ENCODE assay signal across 15 cellular contexts in the genomic region with DNA sequence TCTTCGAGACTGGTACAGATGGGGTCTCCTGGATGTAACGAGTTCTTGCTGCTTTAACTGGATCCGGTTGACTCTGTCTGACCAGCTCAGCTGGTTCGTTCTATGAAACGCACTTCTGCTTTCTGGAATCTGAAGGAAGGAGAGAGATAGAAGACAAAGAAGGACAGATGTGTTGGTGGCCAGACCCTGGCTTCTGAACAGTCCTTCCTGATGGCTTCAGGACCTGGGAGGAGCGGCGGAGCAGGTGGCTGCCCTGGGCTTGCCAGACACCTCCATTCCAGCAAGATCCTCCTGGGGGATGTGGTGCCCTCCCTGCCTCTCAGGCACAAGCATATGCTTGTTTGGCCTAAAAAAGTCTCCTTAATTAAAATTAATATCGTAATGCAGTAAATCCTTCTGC.
DNase-seq lines count a peak whose midpoint lies in the region; ATAC-seq, FAIRE-seq and TF ChIP-seq lines count a peak whose summit lies in the region.
"Had no signal": no experiment of that assay in that cellular context is flagged by ENCODE, and none has a peak within 500 bp of the region (broad histone marks: within the 10 kb centered on the region; RNA-seq: fewer than 3 reads in every experiment).

No MANE protein-coding gene starts in this region.

- H3K9me3 Mint-ChIP-seq in naive thymus-derived CD4-positive, alpha-beta T cell = peaks cover 0 to 4% (median 0%) of the 10 kb centered on the region in 11 donors
- H3K9me3 Mint-ChIP-seq in endothelial cell (ENCODE audit: unreplicated experiment) = no peaks in the 10 kb centered on the region

- TF ChIP-seq EP300 in HepG2 (IDR thresholded peaks at IDR 0.05; ENCODE audit: low read depth in 2 of 2, low read length in 2 of 2) (no peak), HepG2 (CRISPR knock-in tag; IDR thresholded peaks at IDR 0.05; ENCODE audit: borderline replicate concordance) (no peak), K562 (IDR thresholded peaks at IDR 0.05; ENCODE audit: low read length) (no peak)

- peak overlapping the region; percentile 39; the same call in 1 of the 2 replicates for H3K4me2 ChIP-seq in HepG2 (ENCODE audit: low read depth, low read length)
- H3K4me2 ChIP-seq in K562 (ENCODE audit: insufficient read depth, low read length) = no peak overlapping the region

- in situ Hi-C loops in HepG2 (cut with HindIII; ENCODE audit: extremely low pct_ligation_motif_present, low pct_unique_long_range_greater_than_20kb) = no loop called here
- in situ Hi-C loops in K562 (cut with MboI) = no loop called here
- in situ Hi-C loops in GM13976 (cut with MboI; ENCODE audit: low sequenced_read_pairs, unreplicated experiment) = no loop called here

- H4K20me1 ChIP-seq in HepG2 (ENCODE audit: insufficient read depth, low read length) (no peaks in the 10 kb centered on the region), K562 (replicated peaks; ENCODE audit: control insufficient read depth, insufficient read depth, low read length) (peaks cover 14% of the 10 kb centered on the region)

- peaks cover 0 to 21% (median 7%) of the 10 kb centered on the region in 5 donors for H3K36me3 Mint-ChIP-seq in naive thymus-derived CD4-positive, alpha-beta T cell
- no peaks in the 10 kb centered on the region for H3K36me3 Mint-ChIP-seq in endothelial cell (ENCODE audit: low read depth, unreplicated experiment)
- H3K36me3 Mint-ChIP-seq: stimulated activated memory B cell treated with anti-CD40 and anti-IgM and Interleukin-4, amounts not matched to agents 10 μg/mL and 1 μg/mL and 100 μg/mL, for 72 hours had no signal

- DNase-seq in HepG2 (ENCODE audit: low spot score) (no peak), right lobe of liver (no peak), K562 (ENCODE audit: extremely low read depth in 1 of 4, low spot score in 3 of 4) (no peak), GM13976 (ENCODE audit: low spot score) (no peak), endothelial cell (ENCODE audit: low spot score) (no peak)
- DNase-seq in naive thymus-derived CD4-positive, alpha-beta T cell = no peak
- DNase-seq: activated naive CD4-positive, alpha-beta T cell treated with anti-CD3 and anti-CD28 coated beads for 36 hours; COR-L47; H7; NCI-H187; NCI-H748 treated with DMSO at 0.1 percent for 48 hours; small intestine had no signal

- H3K79me2 ChIP-seq in HepG2 (ENCODE audit: insufficient read depth, low read length) = no peaks in the 10 kb centered on the region
- 0 out of 3 replicates have a peak, but pooled peaks cover 4% of the 10 kb centered on the region for H3K79me2 ChIP-seq in K562 (ENCODE audit: control insufficient read depth, insufficient read depth, low read length)

- BruUV-seq in HepG2 (replicated peaks; lab: Mats Ljungman, UMichigan) = no TSS peak
- BruUV-seq in K562 (replicated peaks; lab: Mats Ljungman, UMichigan) = no TSS peak

- H3K27me3 ChIP-seq in HepG2 (ENCODE audit: control insufficient read depth in 1 of 2, insufficient read depth in 2 of 2, low read length in 2 of 2) = no peaks in the 10 kb centered on the region
- no peaks in the 10 kb centered on the region for H3K27me3 ChIP-seq in right lobe of liver
- no peaks in the 10 kb centered on the region for H3K27me3 ChIP-seq in K562 (ENCODE audit: control insufficient read depth in 2 of 2, insufficient read depth in 2 of 2, low read length in 2 of 2)
- no peaks in the 10 kb centered on the region for H3K27me3 ChIP-seq in naive thymus-derived CD4-positive, alpha-beta T cell (ENCODE audit: control insufficient read depth in 2 of 2, insufficient read depth in 2 of 2, low read length in 2 of 2)

- H3K9me3 ChIP-seq in HepG2 (ENCODE audit: low read length) (no peaks in the 10 kb centered on the region), right lobe of liver (no peaks in the 10 kb centered on the region), K562 (replicated peaks; ENCODE audit: control insufficient read depth, insufficient read depth, low read depth, low read length) (no peaks in the 10 kb centered on the region)
- no peaks in the 10 kb centered on the region for H3K9me3 ChIP-seq in naive thymus-derived CD4-positive, alpha-beta T cell (ENCODE audit: control insufficient read depth in 2 of 3, low read length in 3 of 3)

- TF ChIP-seq CTCF in HepG2 (CRISPR knock-in tag; IDR thresholded peaks at IDR 0.05) (no peak), right lobe of liver (IDR thresholded peaks at IDR 0.05) (no peak), K562 (IDR thresholded peaks at IDR 0.05 in 2 of 3, conservative IDR thresholded peaks at IDR 0.05 in 1 of 3; ENCODE audit: insufficient read depth in 2 of 3, low read depth in 1 of 3, low read length in 3 of 3) (no peak), GM13976 (IDR thresholded peaks at IDR 0.05; ENCODE audit: borderline replicate concordance, control extremely low read depth, extremely low read depth, insufficient read depth, missing control alignments) (no peak), endothelial cell (IDR thresholded peaks at IDR 0.05; ENCODE audit: unreplicated experiment) (no peak)

- WGBS in HepG2 (ENCODE audit: low lambda C conversion rate) = 68% methylated on average over 6 of the region's 8 CpGs
- 76% methylated on average over 5 of the region's 8 CpGs for WGBS in right lobe of liver (ENCODE audit: insufficient coverage, low coverage, low lambda C conversion rate, missing lambda C conversion rate)
- WGBS in K562 (ENCODE audit: insufficient coverage, low coverage, missing lambda C conversion rate) = 69% methylated on average over 6 of the region's 8 CpGs

- H3K4me1 ChIP-seq in HepG2 (ENCODE audit: insufficient read depth, low read length) (0 out of 2 replicates have a peak, but pooled peaks cover 5% of the 10 kb centered on the region), right lobe of liver (no peaks in the 10 kb centered on the region), K562 (replicated peaks in 1 of 2; ENCODE audit: control insufficient read depth in 2 of 2, insufficient read depth in 2 of 2, low read length in 2 of 2) (peaks cover 15 to 25% of the 10 kb centered on the region in 2 experiments; a peak in 4 of 5 replicates)
- H3K4me1 ChIP-seq in naive thymus-derived CD4-positive, alpha-beta T cell (ENCODE audit: control insufficient read depth in 2 of 2, insufficient read depth in 2 of 2, low read length in 2 of 2) = peaks cover 0 to 20% of the 10 kb centered on the region in 2 donors

- H3K36me3 ChIP-seq in HepG2 (replicated peaks in 1 of 2; ENCODE audit: control insufficient read depth in 1 of 2, insufficient read depth in 2 of 2, low read length in 2 of 2) = no peaks in the 10 kb centered on the region
- no peaks in the 10 kb centered on the region for H3K36me3 ChIP-seq in right lobe of liver
- H3K36me3 ChIP-seq in K562 (ENCODE audit: control insufficient read depth, insufficient read depth, low read length) = no peaks in the 10 kb centered on the region
- peaks cover 0 to 3% (median 0%) of the 10 kb centered on the region in 3 experiments for H3K36me3 ChIP-seq in naive thymus-derived CD4-positive, alpha-beta T cell (ENCODE audit: control insufficient read depth in 2 of 3, insufficient read depth in 3 of 3, low read length in 3 of 3)

- no peak for TF ChIP-seq RAD21 in HepG2 (CRISPR knock-in tag; IDR thresholded peaks at IDR 0.05)
- no peak for TF ChIP-seq RAD21 in K562 (CRISPR knock-in tag; conservative IDR thresholded peaks at IDR 0.05 in 1 of 2, IDR thresholded peaks at IDR 0.05 in 1 of 2)

- H3K4me1 Mint-ChIP-seq in naive thymus-derived CD4-positive, alpha-beta T cell = peaks cover 10 to 78% (median 57%) of the 10 kb centered on the region in 7 donors
- peaks cover 17% of the 10 kb centered on the region for H3K4me1 Mint-ChIP-seq in endothelial cell (ENCODE audit: unreplicated experiment)
- H3K4me1 Mint-ChIP-seq: stimulated activated memory B cell treated with anti-CD40 and anti-IgM and Interleukin-4, amounts not matched to agents 10 μg/mL and 1 μg/mL and 100 μg/mL, for 72 hours had no signal

- H3K27ac ChIP-seq in HepG2 (ENCODE audit: extremely low read length, insufficient read depth, low read length) (no peak overlapping the region), right lobe of liver (no peak overlapping the region), K562 (ENCODE audit: extremely low read depth, low read depth, low read length) (no peak overlapping the region)
- no peak overlapping the region for H3K27ac ChIP-seq in naive thymus-derived CD4-positive, alpha-beta T cell (ENCODE audit: low read depth, low read length)

- H3K4me3 ChIP-seq in HepG2 (replicated peaks in 1 of 3; ENCODE audit: insufficient read depth in 1 of 3, low read depth in 2 of 3, low read length in 3 of 3) = no peak overlapping the region
- H3K4me3 ChIP-seq in right lobe of liver = no peak overlapping the region
- no peak overlapping the region for H3K4me3 ChIP-seq in K562
- no peak overlapping the region for H3K4me3 ChIP-seq in naive thymus-derived CD4-positive, alpha-beta T cell (ENCODE audit: low read length)

- ATAC-seq in HepG2 (no peak), right lobe of liver (no peak), K562 (no peak), GM18873 (IDR thresholded peaks at IDR 0.05; ENCODE audit: low FRiP score, unreplicated experiment) (no peak), HG02623 (IDR thresholded peaks at IDR 0.05; ENCODE audit: unreplicated experiment) (no peak)
- no peak for ATAC-seq in naive thymus-derived CD4-positive, alpha-beta T cell

- TF ChIP-seq POLR2A in HepG2 (IDR thresholded peaks at IDR 0.05; ENCODE audit: insufficient read depth in 1 of 2, low read depth in 2 of 2, low read length in 2 of 2) = no peak
- no peak for TF ChIP-seq POLR2A in right lobe of liver (IDR thresholded peaks at IDR 0.05)
- no peak for TF ChIP-seq POLR2A in K562 (conservative IDR thresholded peaks at IDR 0.05)

- FAIRE-seq in HepG2 (lab: Jason Lieb, UNC) = no peak
- no peak for FAIRE-seq in K562 (lab: Jason Lieb, UNC)
- FAIRE-seq: small intestine had no signal

- CTCF ChIA-PET in HepG2 (lab: Yijun Ruan, JAX; ENCODE audit: low intra/inter-chr PET ratio, low total read pairs) = no interaction called here
- CTCF ChIA-PET in K562 (lab: Yijun Ruan, JAX; ENCODE audit: low intra/inter-chr PET ratio) = no interaction called here
- CTCF ChIA-PET in naive thymus-derived CD4-positive, alpha-beta T cell (lab: Charles Lee) = no interaction called here

- peak overlapping the region in 5 of 10 donors; percentile 21 to 74 (median 46) for H3K4me3 Mint-ChIP-seq in naive thymus-derived CD4-positive, alpha-beta T cell
- H3K4me3 Mint-ChIP-seq in endothelial cell (ENCODE audit: unreplicated experiment) = no peak overlapping the region
- H3K4me3 Mint-ChIP-seq: activated naive CD4-positive, alpha-beta T cell treated with anti-CD3 and anti-CD28 coated beads for 36 hours; stimulated activated memory B cell treated with anti-CD40 and anti-IgM and Interleukin-4, amounts not matched to agents 10 μg/mL and 1 μg/mL and 100 μg/mL, for 72 hours had no signal

- no peaks in the 10 kb centered on the region for H3K27me3 Mint-ChIP-seq in naive thymus-derived CD4-positive, alpha-beta T cell
- H3K27me3 Mint-ChIP-seq in endothelial cell (ENCODE audit: unreplicated experiment) = peaks cover 4% of the 10 kb centered on the region

- no peak overlapping the region for H3K9ac ChIP-seq in HepG2 (ENCODE audit: insufficient read depth, low read depth, low read length)
- H3K9ac ChIP-seq in K562 (ENCODE audit: insufficient read depth in 1 of 2, low read depth in 2 of 2, low read length in 2 of 2) = peak overlapping the region in 1 of 2 experiments; percentile 63; a peak in 1 of 4 replicates

- H3K27ac Mint-ChIP-seq in naive thymus-derived CD4-positive, alpha-beta T cell = peak overlapping the region in 5 of 9 donors; percentile 14 to 79 (median 67)
- no peak overlapping the region for H3K27ac Mint-ChIP-seq in endothelial cell (ENCODE audit: unreplicated experiment)
- H3K27ac Mint-ChIP-seq: activated naive CD4-positive, alpha-beta T cell treated with anti-CD3 and anti-CD28 coated beads for 36 hours; stimulated activated memory B cell treated with anti-CD40 and anti-IgM and Interleukin-4, amounts not matched to agents 10 μg/mL and 1 μg/mL and 100 μg/mL, for 72 hours had no signal

- no peaks in the 10 kb centered on the region for H3K9me1 ChIP-seq in K562 (ENCODE audit: control insufficient read depth, insufficient read depth, low read length)

- intact Hi-C loops in HepG2 (cut with micrococcal nuclease; ENCODE audit: unreplicated experiment) = no loop called here
- intact Hi-C loops in right lobe of liver (cut with DNase I) = no loop called here
- intact Hi-C loops in K562 (cut with micrococcal nuclease) = no loop called here
- intact Hi-C loops in naive thymus-derived CD4-positive, alpha-beta T cell (cut with micrococcal nuclease) = no loop called here

- POLR2A ChIA-PET in HepG2 (lab: Yijun Ruan, JAX) (no interaction called here), K562 (lab: Yijun Ruan, JAX) (interaction anchor here (1.3 kb wide), 1 partner anchor 58 kb away, joined by 3 read pairs; no protein-coding TSS in a partner anchor)
- POLR2A ChIA-PET in naive thymus-derived CD4-positive, alpha-beta T cell (lab: Charles Lee) = no interaction called here

- H2AFZ ChIP-seq in HepG2 (ENCODE audit: low read length) (no peak overlapping the region), K562 (ENCODE audit: low read depth, low read length) (no peak overlapping the region)
